8 cellular contexts compared by ENCODE assay signal in genomic region chr19:36837902-36838783, GRCh38. TPM values are rescaled to one million over a fixed set of nuclear protein-coding genes. Genes with fewer than 3 reads are reported as not detected.
DNase-seq lines count a peak whose midpoint lies in the region; ATAC-seq and TF ChIP-seq lines count a peak whose summit lies in the region.

TSS of gene ZNF790 (minus strand) at chr19:36838387. CDS start at chr19:36825619, 12,768 bp downstream.

- intact Hi-C loops in colonic mucosa (cut with DNase I), result loop anchor here (10.0 kb wide), 1 partner anchor 63 kb away; the partner anchor contains the start of gene ZNF850

- H3K4me1 ChIP-seq in colonic mucosa, result no peaks in the 10 kb centered on the region

- DNase-seq in NCI-H2227 treated with DMSO at 0.1 percent for 48 hours (lab: John Stamatoyannopoulos, UW) (peak; percentile 85), colonic mucosa (peak; percentile 91)
- peak; percentile 77 to 80 for DNase-seq in activated CD4-positive, alpha-beta T cell treated with anti-CD3 and anti-CD28 coated beads for 4 hours
- DNase-seq in stimulated activated CD4-positive, alpha-beta T cell treated with anti-CD3 and anti-CD28 coated beads, Interleukin-1b, Interleukin-23, amount 100 ng/mL, for 24 hours (ENCODE audit: low read depth in 4 of 4, low spot score in 1 of 4), result peak; percentile 55 to 74 (median 64)

- no peaks in the 10 kb centered on the region for H3K36me3 ChIP-seq in colonic mucosa

- H3K27ac ChIP-seq in 22Rv1 (peak within 1 kb of the TSS; percentile 93), colonic mucosa (peak within 1 kb of the TSS; percentile 87), layer of hippocampus (ENCODE audit: low read depth, low read length) (peak within 1 kb of the TSS; percentile 95)

- ATAC-seq in GM18520 (IDR thresholded peaks at IDR 0.05; ENCODE audit: unreplicated experiment), result peak; percentile 89
- ATAC-seq in HG03064 (IDR thresholded peaks at IDR 0.05; ENCODE audit: low read depth, unreplicated experiment), result peak; percentile 85

- no peak for TF ChIP-seq CTCF in 22Rv1 (IDR thresholded peaks at IDR 0.05)
- no peak for TF ChIP-seq CTCF in colonic mucosa (IDR thresholded peaks at IDR 0.05)

- peak within 1 kb of the TSS; percentile 79 for H3K4me3 ChIP-seq in colonic mucosa

- peaks cover 3% of the 10 kb centered on the region for H3K9me3 ChIP-seq in colonic mucosa

- peak within 1 kb of the TSS; percentile 55 to 72 for H3K9ac ChIP-seq in colonic mucosa (ENCODE audit: low read depth in 2 of 2, low read length in 2 of 2)

- H3K27me3 ChIP-seq in colonic mucosa (no peaks in the 10 kb centered on the region), layer of hippocampus (ENCODE audit: control insufficient read depth, insufficient read depth, low read length) (no peaks in the 10 kb centered on the region)

RNA-seq across cellular contexts. Expression of gene ZNF790, which starts in this region (rescaled TPM):
- 1 to 10 TPM; 3.1 to 3.9 TPM for total RNA-seq in colonic mucosa

Comparison
In these comparisons a context has a peak if more than half of its experiments do, and no peak if none do; other contexts are left out.
1. Peak in every context shown above with its lines: DNase-seq, ATAC-seq, H3K4me3 ChIP-seq and H3K27ac ChIP-seq.